11 cellular contexts compared by ENCODE assay signal in the genomic region with DNA sequence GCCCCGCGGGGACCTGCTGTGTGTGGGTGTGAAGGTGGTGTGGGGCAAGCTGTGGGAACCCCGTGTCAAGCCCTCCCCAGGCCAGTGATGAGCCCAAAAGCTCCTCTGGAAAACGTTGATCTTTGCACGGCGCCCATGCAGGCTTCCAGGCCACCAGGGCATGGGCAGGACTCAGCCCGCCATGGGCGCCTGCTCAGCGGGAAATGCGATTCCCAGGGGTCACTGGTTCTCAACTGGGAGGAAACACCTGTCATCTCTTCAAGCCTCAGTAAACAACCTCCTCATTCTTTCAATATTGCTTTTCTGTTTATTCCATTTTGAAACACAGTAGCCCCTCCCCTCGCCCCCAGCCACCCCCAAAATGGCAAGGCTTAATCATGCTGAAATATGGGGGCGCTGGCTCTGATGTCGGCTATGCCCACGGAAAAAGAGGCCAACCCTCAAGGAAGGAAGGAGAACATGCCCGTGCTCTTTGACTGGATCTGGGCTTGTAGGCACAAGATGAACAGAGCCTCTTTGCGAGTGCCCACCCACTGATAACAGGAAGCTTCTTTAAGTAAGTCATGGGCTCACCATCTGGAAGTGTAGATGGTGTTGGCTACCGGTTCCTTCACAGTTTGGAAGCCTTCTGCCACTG. TPM values are rescaled to one million over a fixed set of nuclear protein-coding genes. Genes with fewer than 3 reads are reported as not detected.
A peak's percentile ranks its signal among the peaks of the same experiment; 100 is the strongest.
DNase-seq lines count a peak whose midpoint lies in the region; ATAC-seq and TF ChIP-seq lines count a peak whose summit lies in the region.
"Had no signal": no experiment of that assay in that cellular context is flagged by ENCODE, and none has a peak within 500 bp of the region (broad histone marks: within the 10 kb centered on the region; RNA-seq: fewer than 3 reads in every experiment).

No MANE protein-coding gene starts in this region.

- H3K4me3 Mint-ChIP-seq in GM23338 (no peak overlapping the region), type B pancreatic cell (no peak overlapping the region)
- H3K4me3 Mint-ChIP-seq in naive thymus-derived CD4-positive, alpha-beta T cell, result peak overlapping the region; percentile 73 to 89 (median 84)
- H3K4me3 Mint-ChIP-seq: dendritic cell treated with granulocyte-macrophage colony-stimulating factor and Interleukin-4, amounts not matched to agents 40 ng/mL and 50 ng/mL, for 4 days had no signal

- H3K36me3 ChIP-seq in GM23338 (ENCODE audit: insufficient read depth), result no peaks in the 10 kb centered on the region
- no peaks in the 10 kb centered on the region for H3K36me3 ChIP-seq in naive thymus-derived CD4-positive, alpha-beta T cell (ENCODE audit: control insufficient read depth in 2 of 3, insufficient read depth in 3 of 3, low read length in 3 of 3)

- H3K27me3 Mint-ChIP-seq in GM23338 (ENCODE audit: insufficient read depth, low read depth, poor library complexity), result peaks cover 2% of the 10 kb centered on the region
- peaks cover 0 to 3% (median 0%) of the 10 kb centered on the region in 5 donors for H3K27me3 Mint-ChIP-seq in naive thymus-derived CD4-positive, alpha-beta T cell
- no peaks in the 10 kb centered on the region for H3K27me3 Mint-ChIP-seq in type B pancreatic cell

- 0 out of 2 replicates have a peak, but pooled peaks cover 11% of the 10 kb centered on the region for H3K9me2 ChIP-seq in GM23338 (ENCODE audit: insufficient read depth)

- peak overlapping the region; percentile 87; the same call in 1 of the 2 replicates for H2AFZ ChIP-seq in GM23338

- H3K9me3 ChIP-seq in naive thymus-derived CD4-positive, alpha-beta T cell (ENCODE audit: control insufficient read depth in 2 of 3, low read length in 3 of 3), result no peaks in the 10 kb centered on the region

- H3K27ac ChIP-seq in GM23338 (ENCODE audit: low read depth), result no peak overlapping the region
- H3K27ac ChIP-seq in naive thymus-derived CD4-positive, alpha-beta T cell (ENCODE audit: low read depth, low read length), result peak overlapping the region; percentile 58

- no peak for TF ChIP-seq CTCF in GM23338 (conservative IDR thresholded peaks at IDR 0.05; ENCODE audit: low read depth in 2 of 2)
- TF ChIP-seq CTCF in type B pancreatic cell (conservative IDR thresholded peaks at IDR 0.05), result no peak

- POLR2A ChIA-PET in naive thymus-derived CD4-positive, alpha-beta T cell (lab: Charles Lee), result interaction anchor here (0.8 to 1.4 kb wide), 5 partner anchors 9 to 950 kb away, joined by 3 to 9 read pairs (median 3); partner anchors contain the start of genes FDX1 and PTS
- POLR2A ChIA-PET in HEK293T (lab: Yijun Ruan, JAX), result no interaction called here

- no peaks in the 10 kb centered on the region for H4K20me1 ChIP-seq in GM23338 (replicated peaks; ENCODE audit: insufficient read depth)

- intact Hi-C loops in naive thymus-derived CD4-positive, alpha-beta T cell (cut with micrococcal nuclease), result loop anchor here (1.0 to 10.0 kb wide), 11 partner anchors 33 to 1938 kb away; partner anchors contain the start of genes PPP2R1B (in 2 of the 2) and SIK2 (in 1 of the 2)

- H3K4me1 ChIP-seq in GM23338 (ENCODE audit: insufficient read depth), result no peaks in the 10 kb centered on the region
- H3K4me1 ChIP-seq in naive thymus-derived CD4-positive, alpha-beta T cell (ENCODE audit: control insufficient read depth in 2 of 2, insufficient read depth in 2 of 2, low read length in 2 of 2), result peaks cover 0 to 19% of the 10 kb centered on the region in 2 donors

- ATAC-seq in GM18861 (IDR thresholded peaks at IDR 0.05; ENCODE audit: unreplicated experiment) (peak; percentile 29), GM23338 (peak; percentile 54)
- ATAC-seq in naive thymus-derived CD4-positive, alpha-beta T cell, result no peak

- no peaks in the 10 kb centered on the region for H3F3A ChIP-seq in GM23338 (replicated peaks; ENCODE audit: low read depth)

- H3K36me3 Mint-ChIP-seq in GM23338 (ENCODE audit: low read depth) (no peaks in the 10 kb centered on the region), type B pancreatic cell (no peaks in the 10 kb centered on the region)
- H3K36me3 Mint-ChIP-seq in naive thymus-derived CD4-positive, alpha-beta T cell, result no peaks in the 10 kb centered on the region

- H3K9me3 Mint-ChIP-seq in GM23338 (no peaks in the 10 kb centered on the region), type B pancreatic cell (no peaks in the 10 kb centered on the region)
- H3K9me3 Mint-ChIP-seq in naive thymus-derived CD4-positive, alpha-beta T cell, result peaks cover 0 to 5% (median 0%) of the 10 kb centered on the region in 11 donors
- H3K9me3 Mint-ChIP-seq: dendritic cell treated with granulocyte-macrophage colony-stimulating factor and Interleukin-4, amounts not matched to agents 40 ng/mL and 50 ng/mL, for 4 days had no signal

- H3K4me1 Mint-ChIP-seq in GM23338 (no peaks in the 10 kb centered on the region; the same call in 2 of the 3 replicates), type B pancreatic cell (ENCODE audit: unreplicated experiment) (peaks cover 23% of the 10 kb centered on the region)
- peaks cover 7 to 50% (median 42%) of the 10 kb centered on the region in 7 donors for H3K4me1 Mint-ChIP-seq in naive thymus-derived CD4-positive, alpha-beta T cell

- H3K27ac Mint-ChIP-seq in GM23338 (no peak overlapping the region), type B pancreatic cell (no peak overlapping the region)
- peak overlapping the region; percentile 44 to 99 (median 95) for H3K27ac Mint-ChIP-seq in naive thymus-derived CD4-positive, alpha-beta T cell
- H3K27ac Mint-ChIP-seq: dendritic cell treated with granulocyte-macrophage colony-stimulating factor and Interleukin-4, amounts not matched to agents 40 ng/mL and 50 ng/mL, for 4 days had no signal

- no peaks in the 10 kb centered on the region for H3K79me2 ChIP-seq in GM23338 (replicated peaks; ENCODE audit: insufficient read depth)

- CTCF ChIA-PET in naive thymus-derived CD4-positive, alpha-beta T cell (lab: Charles Lee), result no interaction called here
- CTCF ChIA-PET in HEK293T (lab: Yijun Ruan, JAX), result no interaction called here

- no peak overlapping the region for H3K4me2 ChIP-seq in GM23338

- H3K4me3 ChIP-seq in GM23338, result no peak overlapping the region
- peak overlapping the region; percentile 39 for H3K4me3 ChIP-seq in naive thymus-derived CD4-positive, alpha-beta T cell (ENCODE audit: low read length)

- no peaks in the 10 kb centered on the region for H3K27me3 ChIP-seq in GM23338 (ENCODE audit: insufficient read depth)
- H3K27me3 ChIP-seq in naive thymus-derived CD4-positive, alpha-beta T cell (ENCODE audit: control insufficient read depth in 2 of 2, insufficient read depth in 2 of 2, low read length in 2 of 2), result no peaks in the 10 kb centered on the region

- DNase-seq in GM23338 (ENCODE audit: low spot score), result no peak
- peak; percentile 37 for DNase-seq in NCI-H446 treated with DMSO at 0.1 percent for 48 hours (lab: John Stamatoyannopoulos, UW)
- DNase-seq in naive thymus-derived CD4-positive, alpha-beta T cell, result peak in 2 of 9 donors; percentile 4 to 20
- DNase-seq in type B pancreatic cell (ENCODE audit: extremely low spot score, unreplicated experiment), result no peak
- DNase-seq in HEK293T (ENCODE audit: extremely low spot score), result no peak
- DNase-seq in kidney glomerular epithelial cell (lab: John Stamatoyannopoulos, UW), result no peak
- DNase-seq in NCI-H1930 (lab: John Stamatoyannopoulos, UW), result no peak

TF ChIP-seq in GM23338, 12 proteins besides CTCF, POLR2A, EP300 and RAD21:
- TF ChIP-seq ZNF331 (CRISPR knock-in tag; IDR thresholded peaks at IDR 0.05; ENCODE audit: low read depth), result no peak
- TF ChIP-seq ETS1 (IDR thresholded peaks at IDR 0.05), result no peak

TF ChIP-seq in HEK293T, 16 proteins besides CTCF, POLR2A, EP300 and RAD21:
- TF ChIP-seq FOXA1 (IDR thresholded peaks at IDR 0.05) (no peak), ARNT (IDR thresholded peaks at IDR 0.05) (no peak), ELF4 (IDR thresholded peaks at IDR 0.05) (no peak)

RNA-seq across cellular contexts. Expression of gene POU2AF1, which starts 0.5 kb away (rescaled TPM):
- not detected in 2 replicates for total RNA-seq in GM23338 (2014; rRNA removed; shearing (Covaris generic))
- not detected in 2 replicates for polyA plus RNA-seq in GM23338 (2016; fragmentation: Nextera tagmentation; extraction: Ambion mirVana)
- total RNA-seq in naive thymus-derived CD4-positive, alpha-beta T cell, result 10 to 100 TPM in 1 of 5 experiments, 1 to 10 TPM in 3, under 1 TPM in 1; 0.57 to 11.3 (median 4.9) TPM
- under 1 TPM; 0.45 to 0.53 TPM for polyA plus RNA-seq in naive thymus-derived CD4-positive, alpha-beta T cell
- 0.24 and 0.26 TPM in 2 replicates for total RNA-seq in type B pancreatic cell (ENCODE audit: low replicate concordance)
- total RNA-seq: LHCN-M2, skeletal muscle tissue had no signal

Comparison
In these comparisons a context has a peak if more than half of its experiments do, and no peak if none do; other contexts are left out.
1. H3K27ac Mint-ChIP-seq: peak in naive thymus-derived CD4-positive, alpha-beta T cell (9 of 9); none in GM23338 (single experiment) and type B pancreatic cell (single experiment).
2. H3K4me3 Mint-ChIP-seq: peak in naive thymus-derived CD4-positive, alpha-beta T cell (10 of 10); none in GM23338 (single experiment) and type B pancreatic cell (single experiment).